In the genomic region with DNA sequence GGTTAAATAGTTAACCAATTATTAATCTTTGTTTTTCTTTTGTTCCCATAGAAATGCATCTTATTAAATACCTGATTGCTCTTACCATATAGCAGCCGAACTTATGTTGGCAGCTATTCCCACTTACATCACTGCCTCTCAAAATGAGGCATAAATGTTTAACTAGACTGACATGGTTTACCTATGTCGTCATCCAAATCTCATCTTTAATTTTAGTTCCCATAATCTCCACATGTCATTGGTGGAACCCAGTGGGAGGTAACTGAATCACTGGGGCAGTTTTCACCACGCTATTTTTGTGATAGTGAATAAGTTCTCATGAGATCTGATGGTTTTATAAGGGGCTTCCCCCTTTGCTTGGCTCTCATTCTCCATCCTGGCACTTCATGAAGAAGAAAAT, we compare ENCODE assay signal across 18 cellular contexts.
DNase-seq lines count a peak whose midpoint lies in the region; ATAC-seq, FAIRE-seq and TF ChIP-seq lines count a peak whose summit lies in the region.
"Had no signal": no experiment of that assay in that cellular context is flagged by ENCODE, and none has a peak within 500 bp of the region (broad histone marks: within the 10 kb centered on the region; RNA-seq: fewer than 3 reads in every experiment).

No MANE protein-coding gene starts in this region.

- H3K4me1 ChIP-seq in HepG2 (ENCODE audit: insufficient read depth, low read length), result no peaks in the 10 kb centered on the region
- no peaks in the 10 kb centered on the region for H3K4me1 ChIP-seq in right lobe of liver

- H3K36me3 ChIP-seq in HepG2 (replicated peaks in 1 of 2; ENCODE audit: control insufficient read depth in 1 of 2, insufficient read depth in 2 of 2, low read length in 2 of 2), result no peaks in the 10 kb centered on the region
- H3K36me3 ChIP-seq in right lobe of liver, result no peaks in the 10 kb centered on the region
- no peaks in the 10 kb centered on the region for H3K36me3 ChIP-seq in kidney epithelial cell (ENCODE audit: control insufficient read depth, insufficient read depth, low read length)

- H3K4me3 Mint-ChIP-seq in naive B cell, result no peak overlapping the region
- H3K4me3 Mint-ChIP-seq: CD14-positive monocyte; CD8-positive, alpha-beta T cell had no signal

- in situ Hi-C loops in HepG2 (cut with HindIII; ENCODE audit: extremely low pct_ligation_motif_present, low pct_unique_long_range_greater_than_20kb), result no loop called here

- no peaks in the 10 kb centered on the region for H4K20me1 ChIP-seq in HepG2 (ENCODE audit: insufficient read depth, low read length)

- H3K9me3 ChIP-seq in HepG2 (ENCODE audit: low read length) (peaks cover 75% of the 10 kb centered on the region), right lobe of liver (no peaks in the 10 kb centered on the region)

- TF ChIP-seq POLR2A in HepG2 (IDR thresholded peaks at IDR 0.05; ENCODE audit: insufficient read depth in 1 of 2, low read depth in 2 of 2, low read length in 2 of 2), result no peak
- no peak for TF ChIP-seq POLR2A in right lobe of liver (IDR thresholded peaks at IDR 0.05)

- no peak for ATAC-seq in HepG2
- no peak for ATAC-seq in right lobe of liver
- peak; percentile 13 to 23 for ATAC-seq in naive B cell (ENCODE audit: low read depth in 2 of 2)
- ATAC-seq in HG03460 (IDR thresholded peaks at IDR 0.05; ENCODE audit: unreplicated experiment), result no peak
- no peak for ATAC-seq in HG02610 (IDR thresholded peaks at IDR 0.05; ENCODE audit: unreplicated experiment)
- ATAC-seq in GM18520 (IDR thresholded peaks at IDR 0.05; ENCODE audit: unreplicated experiment), result no peak
- ATAC-seq: CD8-positive, alpha-beta T cell had no signal

- H3K27me3 Mint-ChIP-seq in naive B cell, result peaks cover 0 to 6% (median 0%) of the 10 kb centered on the region in 3 donors

- no peak overlapping the region for H3K4me2 ChIP-seq in HepG2 (ENCODE audit: low read depth, low read length)

- TF ChIP-seq RAD21 in HepG2 (CRISPR knock-in tag; IDR thresholded peaks at IDR 0.05), result no peak

- POLR2A ChIA-PET in HepG2 (lab: Yijun Ruan, JAX), result no interaction called here

- no peaks in the 10 kb centered on the region for H3K27me3 ChIP-seq in HepG2 (ENCODE audit: control insufficient read depth in 1 of 2, insufficient read depth in 2 of 2, low read length in 2 of 2)
- no peaks in the 10 kb centered on the region for H3K27me3 ChIP-seq in right lobe of liver
- no peaks in the 10 kb centered on the region for H3K27me3 ChIP-seq in kidney epithelial cell (ENCODE audit: control insufficient read depth, insufficient read depth, low read length)

- TF ChIP-seq CTCF in HepG2 (CRISPR knock-in tag; IDR thresholded peaks at IDR 0.05) (no peak), right lobe of liver (IDR thresholded peaks at IDR 0.05) (no peak), kidney epithelial cell (IDR thresholded peaks at IDR 0.05; ENCODE audit: insufficient read depth, low read length, poor library complexity, severe bottlenecking) (no peak)

- DNase-seq in HepG2 (ENCODE audit: low spot score) (no peak), right lobe of liver (no peak), kidney epithelial cell (ENCODE audit: low read depth) (peak; percentile 21), naive B cell (no peak)
- DNase-seq in stimulated activated CD4-positive, alpha-beta T cell treated with anti-CD3 and anti-CD28 coated beads, Interleukin-1b, Interleukin-23, amount 100 ng/mL, for 48 hours, result no peak
- DNase-seq: CD8-positive, alpha-beta T cell; COR-L47; DND-41; GDM1; GM23248; H7; IMR-90 had no signal

- no TSS peak for BruUV-seq in HepG2 (replicated peaks; lab: Mats Ljungman, UMichigan)

- H3K27ac ChIP-seq in HepG2 (ENCODE audit: extremely low read length, insufficient read depth, low read length) (no peak overlapping the region), right lobe of liver (no peak overlapping the region)
- H3K27ac ChIP-seq: 22Rv1, GM23248 had no signal

- FAIRE-seq in HepG2 (lab: Jason Lieb, UNC), result no peak
- FAIRE-seq: GM12892 had no signal

- H3K4me3 ChIP-seq in HepG2 (replicated peaks in 1 of 3; ENCODE audit: insufficient read depth in 1 of 3, low read depth in 2 of 3, low read length in 3 of 3) (no peak overlapping the region), right lobe of liver (no peak overlapping the region), kidney epithelial cell (ENCODE audit: low read depth, low read length) (no peak overlapping the region)
- H3K4me3 ChIP-seq: GM23248 had no signal

- H3K36me3 Mint-ChIP-seq in naive B cell, result peaks cover 0 to 17% of the 10 kb centered on the region in 2 donors
- H3K36me3 Mint-ChIP-seq: CD14-positive monocyte; CD8-positive, alpha-beta T cell had no signal

- H3K27ac Mint-ChIP-seq in naive B cell, result peak overlapping the region in 2 of 6 donors; percentile 4 to 11
- H3K27ac Mint-ChIP-seq: CD14-positive monocyte; CD8-positive, alpha-beta T cell had no signal

- H3K9me3 Mint-ChIP-seq in naive B cell, result peaks cover 9 to 32% (median 25%) of the 10 kb centered on the region in 7 donors

- CTCF ChIA-PET in HepG2 (lab: Yijun Ruan, JAX; ENCODE audit: low intra/inter-chr PET ratio, low total read pairs), result no interaction called here

- H3K9ac ChIP-seq in HepG2 (ENCODE audit: insufficient read depth, low read depth, low read length), result no peak overlapping the region
- H3K9ac ChIP-seq: GM23248 had no signal

- peaks cover 5 to 11% (median 9%) of the 10 kb centered on the region in 3 donors for H3K4me1 Mint-ChIP-seq in naive B cell
- H3K4me1 Mint-ChIP-seq: CD14-positive monocyte had no signal

- TF ChIP-seq EP300 in HepG2 (IDR thresholded peaks at IDR 0.05; ENCODE audit: low read depth in 2 of 2, low read length in 2 of 2) (no peak), HepG2 (CRISPR knock-in tag; IDR thresholded peaks at IDR 0.05; ENCODE audit: borderline replicate concordance) (no peak)

- WGBS in HepG2 (ENCODE audit: low lambda C conversion rate), result 4% methylated on average over 3 of the region's 3 CpGs
- WGBS in right lobe of liver (ENCODE audit: insufficient coverage, low coverage, low lambda C conversion rate, missing lambda C conversion rate), result 63% methylated on average over 3 of the region's 3 CpGs

- H2AFZ ChIP-seq in HepG2 (ENCODE audit: low read length), result no peak overlapping the region
- H2AFZ ChIP-seq: GM23248 had no signal

- no peaks in the 10 kb centered on the region for H3K79me2 ChIP-seq in HepG2 (ENCODE audit: insufficient read depth, low read length)

- intact Hi-C loops in HepG2 (cut with micrococcal nuclease; ENCODE audit: unreplicated experiment) (no loop called here), right lobe of liver (cut with DNase I) (no loop called here)

TF ChIP-seq in HepG2, 621 proteins besides CTCF, POLR2A, EP300 and RAD21:
- TF ChIP-seq ATF7 (IDR thresholded peaks at IDR 0.05) (peak; percentile 70), ATF7 (CRISPR knock-in tag; IDR thresholded peaks at IDR 0.05) (no peak), CREB1 (IDR thresholded peaks at IDR 0.05) (peak; percentile 51; the same call in 1 of the 2 replicates), CREB1 (CRISPR knock-in tag; IDR thresholded peaks at IDR 0.05) (no peak), GABPB1 (CRISPR knock-in tag; IDR thresholded peaks at IDR 0.05) (no peak), ZNF317 (CRISPR knock-in tag; IDR thresholded peaks at IDR 0.05) (no peak)

Comparison
In these comparisons a context has a peak if more than half of its experiments do, and no peak if none do; other contexts are left out.
1. ATAC-seq: peak in naive B cell (2 of 2); none in HepG2 (single experiment), right lobe of liver (0 of 4), HG03460 (single experiment), HG02610 (single experiment) and GM18520 (single experiment).